In genomic region chr10:132744839-132745238, GRCh38 we compare ENCODE assay signal across 17 cellular contexts. TPM values are rescaled to one million over a fixed set of nuclear protein-coding genes. Genes with fewer than 3 reads are reported as not detected.
DNase-seq lines count a peak whose midpoint lies in the region; ATAC-seq and TF ChIP-seq lines count a peak whose summit lies in the region.
"Had no signal": no experiment of that assay in that cellular context is flagged by ENCODE, and none has a peak within 500 bp of the region (broad histone marks: within the 10 kb centered on the region; RNA-seq: fewer than 3 reads in every experiment).

No MANE protein-coding gene starts in this region.

- H3K36me3 ChIP-seq in Panc1 (ENCODE audit: control insufficient read depth, insufficient read depth, low read length) (no peaks in the 10 kb centered on the region), SJSA1 (peaks cover 51% of the 10 kb centered on the region), neuronal stem cell (replicated peaks in 1 of 2; ENCODE audit: control insufficient read depth in 2 of 2, insufficient read depth in 2 of 2, low read length in 2 of 2) (peaks cover 0 to 6% of the 10 kb centered on the region in 2 donors), Caco-2 (ENCODE audit: control insufficient read depth, insufficient read depth, low read length) (no peaks in the 10 kb centered on the region)
- H3K36me3 ChIP-seq: HAP-1 had no signal

- H3K9me3 ChIP-seq in Panc1 (ENCODE audit: control insufficient read depth, insufficient read depth, low read depth, low read length): no peaks in the 10 kb centered on the region
- no peaks in the 10 kb centered on the region for H3K9me3 ChIP-seq in SJSA1 (replicated peaks)
- peaks cover 2 to 10% of the 10 kb centered on the region in 2 donors for H3K9me3 ChIP-seq in neuronal stem cell (replicated peaks in 1 of 2; ENCODE audit: control insufficient read depth in 2 of 2, insufficient read depth in 1 of 2, low read depth in 1 of 2, low read length in 2 of 2)
- H3K9me3 ChIP-seq in Caco-2: no peaks in the 10 kb centered on the region
- H3K9me3 ChIP-seq: HAP-1 had no signal

- no peak overlapping the region for H2BK120ac ChIP-seq in neuronal stem cell (ENCODE audit: low read depth, low read length)

- H3K23ac ChIP-seq in neuronal stem cell (ENCODE audit: low read depth, low read length, poor library complexity): peak overlapping the region; percentile 49

- POLR2A ChIA-PET in Panc1 (lab: Charles Lee): interaction anchor here (0.6 kb wide), 1 partner anchor 29 kb away, joined by 3 read pairs; no protein-coding TSS in a partner anchor
- POLR2A ChIA-PET in Caco-2 (lab: Charles Lee): no interaction called here

- DNase-seq in Panc1 (ENCODE audit: low read depth, low spot score): no peak
- DNase-seq in SJSA1 (ENCODE audit: low read depth in 1 of 2, low spot score in 2 of 2): no peak
- no peak for DNase-seq in neuronal stem cell (ENCODE audit: low spot score)
- DNase-seq in inferior parietal cortex (ENCODE audit: extremely low spot score): no peak
- DNase-seq in Caco-2: no peak
- DNase-seq: C1 segment of cervical spinal cord; CD4-positive, alpha-beta memory T cell; COR-L47; DMS153; DND-41; HFFc6 had no signal

- peak overlapping the region; percentile 56 for H2AK5ac ChIP-seq in neuronal stem cell (ENCODE audit: low read depth, low read length)

- no peaks in the 10 kb centered on the region for H3K27me3 Mint-ChIP-seq in Caco-2 (ENCODE audit: insufficient read depth, unreplicated experiment)
- H3K27me3 Mint-ChIP-seq: CD4-positive, alpha-beta memory T cell had no signal

- H3K27me3 ChIP-seq in Panc1 (ENCODE audit: control insufficient read depth, insufficient read depth, low read length) (no peaks in the 10 kb centered on the region), SJSA1 (replicated peaks) (no peaks in the 10 kb centered on the region), neuronal stem cell (ENCODE audit: control insufficient read depth in 3 of 3, insufficient read depth in 3 of 3, low read depth in 1 of 3, low read length in 3 of 3) (peaks cover 0 to 58% (median 0%) of the 10 kb centered on the region in 3 experiments), Caco-2 (replicated peaks; ENCODE audit: control insufficient read depth, insufficient read depth, low read length) (no peaks in the 10 kb centered on the region)

- H4K91ac ChIP-seq in neuronal stem cell (ENCODE audit: low read depth, low read length, poor library complexity): no peak overlapping the region

- peak overlapping the region; percentile 82 for H2BK15ac ChIP-seq in neuronal stem cell (ENCODE audit: low read length)

- no peak overlapping the region for H3K27ac ChIP-seq in Panc1 (ENCODE audit: low read length)
- H3K27ac ChIP-seq in SJSA1: peak overlapping the region; percentile 79
- H3K27ac ChIP-seq in neuronal stem cell (replicated peaks; ENCODE audit: low read length): no peak overlapping the region

- no peaks in the 10 kb centered on the region for H3K4me1 Mint-ChIP-seq in Caco-2 (ENCODE audit: low read depth, unreplicated experiment)

- H4K8ac ChIP-seq in neuronal stem cell (ENCODE audit: low read depth, low read length): no peak overlapping the region

- H3K18ac ChIP-seq in neuronal stem cell (ENCODE audit: low read length): peak overlapping the region; percentile 24

- peak overlapping the region; percentile 17 for H2BK12ac ChIP-seq in neuronal stem cell (ENCODE audit: low read length)

- no peak overlapping the region for H2AFZ ChIP-seq in neuronal stem cell (ENCODE audit: low read length)
- H2AFZ ChIP-seq: GM23338 had no signal

- H3K79me1 ChIP-seq in neuronal stem cell (ENCODE audit: low read depth, low read length): peaks cover 11% of the 10 kb centered on the region

- no peaks in the 10 kb centered on the region for H3K4me1 ChIP-seq in Panc1 (ENCODE audit: control insufficient read depth, insufficient read depth, low read length)
- peaks cover 45% of the 10 kb centered on the region for H3K4me1 ChIP-seq in SJSA1 (replicated peaks)
- H3K4me1 ChIP-seq in neuronal stem cell (ENCODE audit: control insufficient read depth in 2 of 2, insufficient read depth in 1 of 2, low read depth in 1 of 2, low read length in 2 of 2): peaks cover 25 to 50% of the 10 kb centered on the region in 2 donors
- H3K4me1 ChIP-seq in Caco-2: peaks cover 10% of the 10 kb centered on the region; the same call in 1 of the 2 replicates

- intact Hi-C loops in Panc1 (cut with micrococcal nuclease; ENCODE audit: unreplicated experiment): no loop called here
- intact Hi-C loops in Caco-2 (cut with micrococcal nuclease; ENCODE audit: unreplicated experiment): no loop called here

- BruUV-seq in Panc1 (replicated peaks; lab: Mats Ljungman, UMichigan): no TSS peak
- no TSS peak for BruUV-seq in Caco-2 (replicated peaks; lab: Mats Ljungman, UMichigan)

- H2BK5ac ChIP-seq in neuronal stem cell (ENCODE audit: low read length): no peak overlapping the region

- no CpG with 5 or more reads among the region's 19 CpGs for WGBS in neuronal stem cell (ENCODE audit: extremely low coverage in 2 of 2, insufficient read length in 2 of 2, insufficient replicate concordance in 1 of 2), 2 donors

- no peak overlapping the region for H3K4me3 Mint-ChIP-seq in Caco-2 (ENCODE audit: unreplicated experiment)
- H3K4me3 Mint-ChIP-seq: CD4-positive, alpha-beta memory T cell; GM23338; HFFc6 had no signal

- ATAC-seq in Panc1 (peak; percentile 38; the same call in 1 of the 2 replicates), HG02938 (IDR thresholded peaks at IDR 0.05; ENCODE audit: unreplicated experiment) (no peak)
- ATAC-seq: GM23338 had no signal

- H3K4ac ChIP-seq in neuronal stem cell (ENCODE audit: low read length): no peak overlapping the region

- H3K4me3 ChIP-seq in Panc1 (ENCODE audit: low read depth in 2 of 2, low read length in 2 of 2) (no peak overlapping the region), SJSA1 (no peak overlapping the region), neuronal stem cell (ENCODE audit: low read length in 2 of 2) (no peak overlapping the region), Caco-2 (ENCODE audit: low read depth, low read length) (no peak overlapping the region)
- H3K4me3 ChIP-seq: GM23338, HAP-1 had no signal

- H3K27ac Mint-ChIP-seq in Caco-2 (ENCODE audit: unreplicated experiment): no peak overlapping the region
- H3K27ac Mint-ChIP-seq: CD4-positive, alpha-beta memory T cell; HFFc6 had no signal

- no peak overlapping the region for H3K9ac ChIP-seq in neuronal stem cell (ENCODE audit: low read depth, low read length, poor library complexity)

- CTCF ChIA-PET in Panc1 (lab: Charles Lee): no interaction called here
- CTCF ChIA-PET in Caco-2 (lab: Charles Lee): no interaction called here

- peaks cover under 1% of the 10 kb centered on the region for H3K36me3 Mint-ChIP-seq in Caco-2 (ENCODE audit: insufficient read depth, unreplicated experiment)

- H3K9me3 Mint-ChIP-seq in Caco-2 (ENCODE audit: unreplicated experiment): no peaks in the 10 kb centered on the region
- H3K9me3 Mint-ChIP-seq: CD4-positive, alpha-beta memory T cell; GM23338; HFFc6 had no signal

- in situ Hi-C loops in Panc1 (cut with HindIII; ENCODE audit: low pct_unique_long_range_greater_than_20kb, low sequenced_read_pairs): no loop called here

- peak overlapping the region; percentile 92 for H3K14ac ChIP-seq in neuronal stem cell (ENCODE audit: low read length)

- H3K4me2 ChIP-seq in neuronal stem cell (ENCODE audit: insufficient read depth, low read length, poor library complexity, severe bottlenecking): no peak overlapping the region
- H3K4me2 ChIP-seq: GM23338 had no signal

- no peak for TF ChIP-seq CTCF in Panc1 (IDR thresholded peaks at IDR 0.05)
- no peak for TF ChIP-seq CTCF in Caco-2 (IDR thresholded peaks at IDR 0.05; ENCODE audit: insufficient read depth in 1 of 2, low read depth in 1 of 2, low read length in 1 of 2, severe bottlenecking in 1 of 2, unreplicated experiment in 1 of 2)

RNA-seq across cellular contexts. Expression of gene NKX6-2, which starts 41.1 kb away (rescaled TPM):
- 1.6 TPM for total RNA-seq in Panc1 (2021; ENCODE audit: unreplicated experiment)
- polyA plus RNA-seq in Panc1 (2012; ENCODE audit: insufficient read length): 12.0 TPM
- not detected in 2 replicates for total RNA-seq in SJSA1 (2014; rRNA removed; shearing (Covaris generic))
- 0.08 TPM for polyA plus RNA-seq in neuronal stem cell (2013, experiment 1 of 2)
- 0.06 TPM for polyA plus RNA-seq in neuronal stem cell (2013, experiment 2 of 2)
- not detected in 2 replicates for total RNA-seq in Caco-2 (2022)
- total RNA-seq: A172; A673; CD4-positive, alpha-beta memory T cell; HFFc6 had no signal
- polyA plus RNA-seq: BJ had no signal
